27 cellular contexts compared by ENCODE assay signal in genomic region chr13:58461217-58461616, GRCh38.
"Had no signal": no experiment of that assay in that cellular context is flagged by ENCODE, and none has a peak within 500 bp of the region (broad histone marks: within the 10 kb centered on the region; RNA-seq: fewer than 3 reads in every experiment).

No MANE protein-coding gene starts in this region.

- H3K4me1 ChIP-seq: left ventricle myocardium inferior, pancreas, prostate gland, stomach, testis, thyroid gland, transverse colon, upper lobe of left lung, vagina had no signal

- DNase-seq: islet precursor cell; left ventricle myocardium inferior; mesendoderm; naive B cell; natural killer cell; nucleus accumbens; pancreas; posterior cingulate gyrus; retina; right cardiac atrium; stimulated activated CD4-positive, alpha-beta T cell treated with anti-CD3 and anti-CD28 coated beads, Interleukin-12 subunit alpha, Interleukin-12 subunit beta, amount 100 ng/mL, for 4 hours; stimulated activated CD4-positive, alpha-beta T cell treated with anti-CD3 and anti-CD28 coated beads, Interleukin-15, amount 100 ng/mL, for 24 hours; stimulated activated CD4-positive, alpha-beta T cell treated with anti-CD3 and anti-CD28 coated beads, Interleukin-2, amount 100 ng/mL, for 24 hours; stimulated activated CD4-positive, alpha-beta T cell treated with anti-CD3 and anti-CD28 coated beads, Interleukin-4, amount 100 ng/mL, for 1 hour; stimulated activated naive B cell treated with anti-CD40 and anti-IgM and Interleukin-4, amounts not matched to agents 10 μg/mL and 1 μg/mL and 100 μg/mL, for 72 hours; stimulated activated naive CD8-positive, alpha-beta T cell treated with anti-CD3 and anti-CD28 coated beads, Interleukin-15, Interleukin-2, amounts not matched to agents 100 U/mL and 50 U/mL, for 24 hours; stomach; testis; thyroid gland; transverse colon; upper lobe of left lung had no signal

- H3K27me3 ChIP-seq: pancreas, stomach, testis, thyroid gland, transverse colon, upper lobe of left lung, vagina had no signal

- H3K4me3 ChIP-seq: left ventricle myocardium inferior, lung, pancreas, prostate gland, skin epidermis, stomach, testis, thyroid gland, transverse colon, upper lobe of left lung, vagina had no signal

- H3K27me3 Mint-ChIP-seq: naive B cell; stimulated activated naive B cell treated with anti-CD40 and anti-IgM and Interleukin-4, amounts not matched to agents 10 μg/mL and 1 μg/mL and 100 μg/mL, for 72 hours had no signal

- H3K27ac Mint-ChIP-seq: naive B cell; natural killer cell; stimulated activated naive B cell treated with anti-CD40 and anti-IgM and Interleukin-4, amounts not matched to agents 10 μg/mL and 1 μg/mL and 100 μg/mL, for 72 hours had no signal

- H3K9me3 ChIP-seq: pancreas, prostate gland, stomach, testis, thyroid gland, upper lobe of left lung, vagina had no signal

- H3K4me1 Mint-ChIP-seq: naive B cell; natural killer cell; stimulated activated naive B cell treated with anti-CD40 and anti-IgM and Interleukin-4, amounts not matched to agents 10 μg/mL and 1 μg/mL and 100 μg/mL, for 72 hours had no signal

- ATAC-seq: natural killer cell; pancreas; right cardiac atrium; sciatic nerve; stimulated activated naive B cell treated with anti-CD40 and anti-IgM and Interleukin-4, amounts not matched to agents 10 μg/mL and 1 μg/mL and 100 μg/mL, for 72 hours; stimulated activated naive CD8-positive, alpha-beta T cell treated with anti-CD3 and anti-CD28 coated beads, Interleukin-15, Interleukin-2, amounts not matched to agents 100 U/mL and 50 U/mL, for 24 hours had no signal

- H3K4me3 Mint-ChIP-seq: mesothelial cell of epicardium; naive B cell; natural killer cell; stimulated activated naive B cell treated with anti-CD40 and anti-IgM and Interleukin-4, amounts not matched to agents 10 μg/mL and 1 μg/mL and 100 μg/mL, for 72 hours had no signal

- H3K36me3 Mint-ChIP-seq: mesothelial cell of epicardium; naive B cell; stimulated activated naive B cell treated with anti-CD40 and anti-IgM and Interleukin-4, amounts not matched to agents 10 μg/mL and 1 μg/mL and 100 μg/mL, for 72 hours had no signal

- H3K36me3 ChIP-seq: left ventricle myocardium inferior, pancreas, prostate gland, stomach, thyroid gland, transverse colon, upper lobe of left lung, vagina had no signal
